13 cellular contexts compared by ENCODE assay signal in genomic region chr3:39903253-39903652, GRCh38.
"Had no signal": no experiment of that assay in that cellular context is flagged by ENCODE, and none has a peak within 500 bp of the region (broad histone marks: within the 10 kb centered on the region; RNA-seq: fewer than 3 reads in every experiment).

No MANE protein-coding gene starts in this region.

- FAIRE-seq: endothelial cell of umbilical vein, kidney had no signal

- ATAC-seq: foreskin keratinocyte, left cardiac atrium, natural killer cell had no signal

- DNase-seq: effector CD4-positive, alpha-beta T cell; endodermal cell; erythroblast; foreskin keratinocyte; immature natural killer cell; kidney; left cardiac atrium; natural killer cell; sigmoid colon; stimulated activated CD4-positive, alpha-beta T cell treated with anti-CD3 and anti-CD28 coated beads, Interleukin-12 subunit alpha, Interleukin-12 subunit beta, amount 100 ng/mL, for 4 hours; stimulated activated naive CD4-positive, alpha-beta T cell treated with Interleukin-2 at 50 U/mL for 16 hours; trophoblast cell had no signal
